9 cellular contexts compared by ENCODE assay signal in the genomic region with DNA sequence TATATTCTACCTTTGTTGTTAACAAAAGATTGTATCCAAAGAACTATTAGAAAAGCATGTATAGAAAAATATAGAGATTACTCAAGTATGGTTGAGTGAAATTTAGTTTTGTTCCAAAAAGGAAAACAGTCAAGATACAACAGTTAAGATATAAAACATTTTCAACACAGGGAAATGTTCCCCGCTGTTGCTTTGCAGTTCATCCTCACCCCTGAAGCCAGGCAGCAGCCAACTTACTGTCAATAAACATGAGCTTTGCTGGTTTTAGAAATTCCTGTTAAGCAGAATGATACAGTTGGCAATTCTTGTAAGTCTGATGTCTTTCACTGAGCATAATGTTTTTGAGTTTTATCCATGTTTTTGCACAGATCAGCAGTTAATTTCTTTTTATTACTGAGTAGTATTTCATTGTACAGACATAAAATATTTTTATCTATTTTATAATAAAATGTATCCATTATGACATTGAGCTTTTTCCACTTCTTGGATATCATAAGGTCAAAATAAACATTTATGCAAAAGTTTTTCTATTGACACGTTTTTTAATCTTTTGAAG. TPM values are rescaled to one million over a fixed set of nuclear protein-coding genes. Genes with fewer than 3 reads are reported as not detected.
DNase-seq lines count a peak whose midpoint lies in the region; ATAC-seq and TF ChIP-seq lines count a peak whose summit lies in the region.
"Had no signal": no experiment of that assay in that cellular context is flagged by ENCODE, and none has a peak within 500 bp of the region (broad histone marks: within the 10 kb centered on the region; RNA-seq: fewer than 3 reads in every experiment).

No MANE protein-coding gene starts in this region.

- H3K4me1 Mint-ChIP-seq in IgD-negative memory B cell: peaks cover 9 to 11% (median 11%) of the 10 kb centered on the region in 3 donors
- peaks cover 16% of the 10 kb centered on the region for H3K4me1 Mint-ChIP-seq in activated CD4-positive, alpha-beta memory T cell treated with anti-CD3 and anti-CD28 coated beads for 36 hours (ENCODE audit: low read depth)

- POLR2A ChIA-PET in activated CD4-positive, alpha-beta memory T cell treated with anti-CD3 and anti-CD28 coated beads for 36 hours (lab: Charles Lee): no interaction called here

- no peaks in the 10 kb centered on the region for H3K9me3 ChIP-seq in smooth muscle cell (replicated peaks; ENCODE audit: low read depth)

- intact Hi-C loops in activated CD4-positive, alpha-beta memory T cell treated with anti-CD3 and anti-CD28 coated beads for 36 hours (cut with micrococcal nuclease): no loop called here

- H3K27ac Mint-ChIP-seq in IgD-negative memory B cell: peak overlapping the region in 2 of 3 donors; percentile 89 to 94
- peak overlapping the region; percentile 93 for H3K27ac Mint-ChIP-seq in activated CD4-positive, alpha-beta memory T cell treated with anti-CD3 and anti-CD28 coated beads for 36 hours

- no peaks in the 10 kb centered on the region for H3K36me3 Mint-ChIP-seq in IgD-negative memory B cell
- peaks cover 2% of the 10 kb centered on the region for H3K36me3 Mint-ChIP-seq in activated CD4-positive, alpha-beta memory T cell treated with anti-CD3 and anti-CD28 coated beads for 36 hours

- H3K4me2 ChIP-seq in smooth muscle cell: peak overlapping the region; percentile 78

- H3K27ac ChIP-seq in foreskin keratinocyte (peak overlapping the region; percentile 91), smooth muscle cell (ENCODE audit: low read depth) (peak overlapping the region; percentile 76)

- peaks cover 11% of the 10 kb centered on the region for H3K27me3 Mint-ChIP-seq in IgD-negative memory B cell
- no peaks in the 10 kb centered on the region for H3K27me3 Mint-ChIP-seq in activated CD4-positive, alpha-beta memory T cell treated with anti-CD3 and anti-CD28 coated beads for 36 hours

- H3K4me1 ChIP-seq in foreskin keratinocyte: no peaks in the 10 kb centered on the region
- H3K4me1 ChIP-seq in smooth muscle cell (ENCODE audit: low read depth): peaks cover 35% of the 10 kb centered on the region

- CTCF ChIA-PET in activated CD4-positive, alpha-beta memory T cell treated with anti-CD3 and anti-CD28 coated beads for 36 hours (lab: Charles Lee): interaction anchor here (1.4 to 3.7 kb wide), 5 partner anchors 54 to 120 kb away, joined by 4 to 23 read pairs (median 8); no protein-coding TSS in a partner anchor

- no peak for DNase-seq in activated CD4-positive, alpha-beta memory T cell treated with anti-CD3 and anti-CD28 coated beads for 36 hours
- DNase-seq in foreskin keratinocyte (no peak), smooth muscle cell (lab: John Stamatoyannopoulos, UW; ENCODE audit: unreplicated experiment) (no peak), HuH-7.5 (ENCODE audit: low spot score) (no peak), SHP77 (lab: John Stamatoyannopoulos, UW) (no peak)
- no peak for DNase-seq in activated CD4-positive, alpha-beta T cell treated with anti-CD3 and anti-CD28 coated beads, Interleukin-2, amount 50 U/mL, for 48 hours
- no peak for DNase-seq in stimulated activated CD4-positive, alpha-beta T cell treated with anti-CD3 and anti-CD28 coated beads, Interleukin-2, amount 100 ng/mL, for 48 hours

- peak overlapping the region; percentile 44 for H3K4me3 ChIP-seq in smooth muscle cell

- H3K9ac ChIP-seq in smooth muscle cell (ENCODE audit: low read depth): peak overlapping the region; percentile 53

- H3K9me3 Mint-ChIP-seq in IgD-negative memory B cell: no peaks in the 10 kb centered on the region
- H3K9me3 Mint-ChIP-seq in activated CD4-positive, alpha-beta memory T cell treated with anti-CD3 and anti-CD28 coated beads for 36 hours: no peaks in the 10 kb centered on the region

- H2AFZ ChIP-seq in smooth muscle cell (ENCODE audit: low read depth): peak overlapping the region; percentile 90

- peaks cover 11% of the 10 kb centered on the region for H3F3A ChIP-seq in smooth muscle cell (ENCODE audit: low read depth)

- H3K27me3 ChIP-seq in foreskin keratinocyte: no peaks in the 10 kb centered on the region
- H3K27me3 ChIP-seq in smooth muscle cell (ENCODE audit: low read depth): no peaks in the 10 kb centered on the region

- H3K36me3 ChIP-seq in smooth muscle cell (ENCODE audit: low read depth): no peaks in the 10 kb centered on the region

- no peaks in the 10 kb centered on the region for H4K20me1 ChIP-seq in smooth muscle cell (ENCODE audit: low read depth)

- H3K4me3 Mint-ChIP-seq in IgD-negative memory B cell: peak overlapping the region; percentile 82 to 90 (median 89)
- peak overlapping the region; percentile 82 for H3K4me3 Mint-ChIP-seq in activated CD4-positive, alpha-beta memory T cell treated with anti-CD3 and anti-CD28 coated beads for 36 hours

- TF ChIP-seq CTCF in foreskin keratinocyte (conservative IDR thresholded peaks at IDR 0.05) (no peak), smooth muscle cell (IDR thresholded peaks at IDR 0.05; ENCODE audit: borderline replicate concordance, insufficient read depth, poor library complexity, severe bottlenecking) (no peak)

- H3K79me2 ChIP-seq in smooth muscle cell (ENCODE audit: low read depth): no peaks in the 10 kb centered on the region

- ATAC-seq in foreskin keratinocyte: no peak

- 67% methylated on average over 2 of the region's 2 CpGs for WGBS in smooth muscle cell (ENCODE audit: low lambda C conversion rate)

RNA-seq across cellular contexts. Expression of gene CLEC2B, which starts 1.2 kb away (rescaled TPM):
- polyA plus RNA-seq in IgD-negative memory B cell (11.4 TPM), foreskin keratinocyte (0.46 and 1.2 TPM in 2 replicates), smooth muscle cell (8.0 and 12.0 TPM in 2 replicates)
- 10 to 100 TPM; 12.6 to 13.7 TPM for total RNA-seq in activated CD4-positive, alpha-beta memory T cell treated with anti-CD3 and anti-CD28 coated beads for 36 hours
- total RNA-seq in foreskin keratinocyte (0.51 and 1.4 TPM in 2 replicates), smooth muscle cell (13.6 and 14.0 TPM in 2 replicates)

RNA-seq across cellular contexts. Expression of gene KLRF2, which starts 10.9 kb away (rescaled TPM):
- polyA plus RNA-seq in IgD-negative memory B cell (not detected), foreskin keratinocyte (not detected in 2 replicates), smooth muscle cell (0.43 TPM in 1 of 2 replicates, not detected in the other)
- not detected for total RNA-seq in activated CD4-positive, alpha-beta memory T cell treated with anti-CD3 and anti-CD28 coated beads for 36 hours
- total RNA-seq in foreskin keratinocyte (not detected in 2 replicates), smooth muscle cell (not detected in 2 replicates)
- total RNA-seq: renal cortical epithelial cell had no signal

RNA-seq across cellular contexts. Expression of gene KLRF1, which starts 43.1 kb away (rescaled TPM):
- polyA plus RNA-seq in IgD-negative memory B cell (3.0 TPM), foreskin keratinocyte (0.07 and 0.11 TPM in 2 replicates), smooth muscle cell (not detected in 2 replicates)
- total RNA-seq in activated CD4-positive, alpha-beta memory T cell treated with anti-CD3 and anti-CD28 coated beads for 36 hours: not detected
- total RNA-seq in foreskin keratinocyte (0.07 and 0.48 TPM in 2 replicates), smooth muscle cell (not detected in 2 replicates)
